Comparison of ENCODE assay signal across 8 cellular contexts in genomic region chr1:93848352-93848883, GRCh38. TPM values are rescaled to one million over a fixed set of nuclear protein-coding genes. Genes with fewer than 3 reads are reported as not detected.
DNase-seq lines count a peak whose midpoint lies in the region.

No MANE protein-coding gene starts in this region.

- DNase-seq in NCI-H2227 (lab: John Stamatoyannopoulos, UW; ENCODE audit: unreplicated experiment) (peak; percentile 33), NCI-H2227 treated with DMSO at 0.1 percent for 48 hours (lab: John Stamatoyannopoulos, UW) (no peak), HPDE6-E6E7 (ENCODE audit: extremely low spot score) (no peak), NCI-H446 treated with DMSO at 0.1 percent for 48 hours (lab: John Stamatoyannopoulos, UW) (no peak)
- no peak for DNase-seq in activated CD4-positive, alpha-beta memory T cell treated with anti-CD3 and anti-CD28 coated beads, Interleukin-2, amount 10 ng/mL, durations not matched to agents 7 days and 5 days
- no peak for DNase-seq in activated CD4-positive, alpha-beta T cell treated with anti-CD3 and anti-CD28 coated beads, Interleukin-2, amount 50 U/mL, for 4 hours

- H3K4me3 Mint-ChIP-seq in activated CD4-positive, alpha-beta memory T cell treated with anti-CD3 and anti-CD28 coated beads, Interleukin-2, amount 10 ng/mL, durations not matched to agents 7 days and 5 days: peak overlapping the region; percentile 87

- H3K27me3 Mint-ChIP-seq in activated CD4-positive, alpha-beta memory T cell treated with anti-CD3 and anti-CD28 coated beads, Interleukin-2, amount 10 ng/mL, durations not matched to agents 7 days and 5 days: peaks cover 8% of the 10 kb centered on the region

- H3K27me3 ChIP-seq in iPS-15b (ENCODE audit: control insufficient read depth, insufficient read depth, low read length): no peaks in the 10 kb centered on the region
- H3K27me3 ChIP-seq in stomach smooth muscle (ENCODE audit: control insufficient read depth in 1 of 2, insufficient read depth in 2 of 2, low read length in 2 of 2): no peaks in the 10 kb centered on the region

- CTCF ChIA-PET in activated CD4-positive, alpha-beta memory T cell treated with anti-CD3 and anti-CD28 coated beads, Interleukin-2, amount 10 ng/mL, durations not matched to agents 7 days and 5 days (lab: Charles Lee): interaction anchor here (1.0 to 1.9 kb wide), 5 partner anchors 23 to 219 kb away, joined by 3 to 10 read pairs (median 5); no protein-coding TSS in a partner anchor

- H3K9me3 ChIP-seq in iPS-15b (ENCODE audit: control insufficient read depth, insufficient read depth, low read length) (no peaks in the 10 kb centered on the region), stomach smooth muscle (ENCODE audit: control insufficient read depth in 2 of 2, low read length in 2 of 2) (no peaks in the 10 kb centered on the region)

- H3K4me1 Mint-ChIP-seq in activated CD4-positive, alpha-beta memory T cell treated with anti-CD3 and anti-CD28 coated beads, Interleukin-2, amount 10 ng/mL, durations not matched to agents 7 days and 5 days: peaks cover 33% of the 10 kb centered on the region

- POLR2A ChIA-PET in activated CD4-positive, alpha-beta memory T cell treated with anti-CD3 and anti-CD28 coated beads, Interleukin-2, amount 10 ng/mL, durations not matched to agents 7 days and 5 days (lab: Charles Lee): interaction anchor here (0.7 to 1.5 kb wide), 4 partner anchors 31 to 503 kb away, joined by 3 to 7 read pairs (median 4); partner anchors contain the start of gene DNTTIP2

- H3K9ac ChIP-seq in iPS-15b (ENCODE audit: low read depth, low read length) (no peak overlapping the region), stomach smooth muscle (ENCODE audit: low read length in 2 of 2) (peak overlapping the region; percentile 86 to 92)

- peak overlapping the region; percentile 95 for H3K27ac ChIP-seq in stomach smooth muscle (ENCODE audit: low read length)

- peaks cover 8% of the 10 kb centered on the region for H3K36me3 Mint-ChIP-seq in activated CD4-positive, alpha-beta memory T cell treated with anti-CD3 and anti-CD28 coated beads, Interleukin-2, amount 10 ng/mL, durations not matched to agents 7 days and 5 days (ENCODE audit: low read depth)

- H3K9me3 Mint-ChIP-seq in activated CD4-positive, alpha-beta memory T cell treated with anti-CD3 and anti-CD28 coated beads, Interleukin-2, amount 10 ng/mL, durations not matched to agents 7 days and 5 days: no peaks in the 10 kb centered on the region

- H3K4me3 ChIP-seq in iPS-15b (ENCODE audit: low read depth, low read length): peak overlapping the region; percentile 85
- H3K4me3 ChIP-seq in stomach smooth muscle (ENCODE audit: low read length in 2 of 2): peak overlapping the region; percentile 82 to 91

- H3K4me1 ChIP-seq in iPS-15b (ENCODE audit: control insufficient read depth, insufficient read depth, low read length) (no peaks in the 10 kb centered on the region), stomach smooth muscle (ENCODE audit: control insufficient read depth, insufficient read depth, low read length) (peaks cover 17% of the 10 kb centered on the region)

- H3K36me3 ChIP-seq in iPS-15b (ENCODE audit: control insufficient read depth, insufficient read depth, low read length) (no peaks in the 10 kb centered on the region), stomach smooth muscle (ENCODE audit: control insufficient read depth in 2 of 2, insufficient read depth in 2 of 2, low read length in 2 of 2) (no peaks in the 10 kb centered on the region)

- peak overlapping the region; percentile 90 for H3K27ac Mint-ChIP-seq in activated CD4-positive, alpha-beta memory T cell treated with anti-CD3 and anti-CD28 coated beads, Interleukin-2, amount 10 ng/mL, durations not matched to agents 7 days and 5 days

RNA-seq across cellular contexts. Expression of gene DNTTIP2, which starts 30.6 kb away (rescaled TPM):
- total RNA-seq in activated CD4-positive, alpha-beta memory T cell treated with anti-CD3 and anti-CD28 coated beads, Interleukin-2, amount 10 ng/mL, durations not matched to agents 7 days and 5 days: 10 to 100 TPM; 65.2 to 66.6 TPM
